In the genomic region with DNA sequence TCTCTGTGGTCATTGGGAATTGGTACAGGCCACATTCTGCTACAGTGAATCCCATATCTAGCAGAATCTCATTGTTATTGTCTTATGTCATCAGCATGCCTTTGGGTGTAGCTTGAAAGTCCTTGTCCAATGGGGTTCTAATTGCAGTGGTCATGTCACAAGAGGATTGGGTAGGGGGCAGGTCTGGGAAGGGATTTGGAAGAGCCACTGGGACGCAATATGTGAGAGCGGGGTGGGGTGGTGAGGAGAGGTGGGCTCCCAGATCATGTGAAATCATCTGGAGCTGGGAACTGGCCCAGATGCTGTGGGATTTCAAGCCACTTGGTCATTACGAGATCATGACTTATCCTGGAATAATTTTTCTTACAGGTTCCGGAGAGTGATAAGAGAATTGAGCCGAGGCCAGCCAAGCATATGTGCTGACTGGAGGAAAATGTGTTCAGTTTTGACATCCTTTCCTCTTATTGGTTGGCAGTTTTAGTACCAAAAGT, we compare ENCODE assay signal across 1 cellular context.
A peak's percentile ranks its signal among the peaks of the same experiment; 100 is the strongest.
TF ChIP-seq lines count a peak whose summit lies in the region.

No MANE protein-coding gene starts in this region.

TF ChIP-seq in IMR-90, 13 proteins besides CTCF, POLR2A, EP300 and RAD21:
- TF ChIP-seq CHD1 (IDR thresholded peaks at IDR 0.05; ENCODE audit: low read depth, low read length), result no peak
- TF ChIP-seq, protein P1, sequence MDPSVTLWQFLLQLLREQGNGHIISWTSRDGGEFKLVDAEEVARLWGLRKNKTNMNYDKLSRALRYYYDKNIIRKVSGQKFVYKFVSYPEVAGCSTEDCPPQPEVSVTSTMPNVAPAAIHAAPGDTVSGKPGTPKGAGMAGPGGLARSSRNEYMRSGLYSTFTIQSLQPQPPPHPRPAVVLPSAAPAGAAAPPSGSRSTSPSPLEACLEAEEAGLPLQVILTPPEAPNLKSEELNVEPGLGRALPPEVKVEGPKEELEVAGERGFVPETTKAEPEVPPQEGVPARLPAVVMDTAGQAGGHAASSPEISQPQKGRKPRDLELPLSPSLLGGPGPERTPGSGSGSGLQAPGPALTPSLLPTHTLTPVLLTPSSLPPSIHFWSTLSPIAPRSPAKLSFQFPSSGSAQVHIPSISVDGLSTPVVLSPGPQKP (IDR thresholded peaks at IDR 0.05; ENCODE audit: borderline replicate concordance, low read depth, low read length), result no peak
- TF ChIP-seq MAZ (IDR thresholded peaks at IDR 0.05; ENCODE audit: borderline replicate concordance, low read depth, low read length), result no peak
- TF ChIP-seq MAFK (IDR thresholded peaks at IDR 0.05; ENCODE audit: low read depth, low read length), result peak; percentile 94
- no peak for TF ChIP-seq FOS (IDR thresholded peaks at IDR 0.05; ENCODE audit: low read depth, low read length)
- TF ChIP-seq RCOR1 (IDR thresholded peaks at IDR 0.05; ENCODE audit: insufficient replicate concordance, low read length), result peak; percentile 61
- peak; percentile 22; the same call in 1 of the 2 replicates for TF ChIP-seq CEBPB (IDR thresholded peaks at IDR 0.05; ENCODE audit: low read depth, low read length)
- TF ChIP-seq, protein P2, sequence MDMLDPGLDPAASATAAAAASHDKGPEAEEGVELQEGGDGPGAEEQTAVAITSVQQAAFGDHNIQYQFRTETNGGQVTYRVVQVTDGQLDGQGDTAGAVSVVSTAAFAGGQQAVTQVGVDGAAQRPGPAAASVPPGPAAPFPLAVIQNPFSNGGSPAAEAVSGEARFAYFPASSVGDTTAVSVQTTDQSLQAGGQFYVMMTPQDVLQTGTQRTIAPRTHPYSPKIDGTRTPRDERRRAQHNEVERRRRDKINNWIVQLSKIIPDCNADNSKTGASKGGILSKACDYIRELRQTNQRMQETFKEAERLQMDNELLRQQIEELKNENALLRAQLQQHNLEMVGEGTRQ (IDR thresholded peaks at IDR 0.05; ENCODE audit: low read depth, low read length), result no peak
- no peak for TF ChIP-seq BHLHE40 (IDR thresholded peaks at IDR 0.05; ENCODE audit: low read depth, low read length)
TF ChIP-seq in IMR-90: peak in this region for 3.
